Comparison of ENCODE assay signal across 10 cellular contexts in the genomic region with DNA sequence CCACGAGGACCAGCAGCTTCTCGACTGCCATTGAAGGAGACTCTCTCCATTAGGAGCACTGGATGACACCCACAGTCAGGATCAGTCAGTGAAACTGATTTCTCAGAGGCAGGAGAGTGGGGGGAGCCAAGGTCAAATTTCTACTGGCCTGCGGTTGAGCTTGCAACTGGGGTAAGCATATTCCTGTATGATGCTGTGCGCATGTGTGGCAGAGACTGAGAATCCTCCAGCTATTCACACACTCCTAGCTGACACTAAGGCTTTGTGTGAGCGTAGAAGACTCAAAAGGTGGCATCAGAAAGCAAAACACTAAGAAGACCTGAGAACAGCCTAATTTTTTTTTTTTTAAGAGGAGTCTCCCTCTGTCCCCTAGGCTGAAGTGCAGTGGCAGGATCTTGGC.
"Had no signal": no experiment of that assay in that cellular context is flagged by ENCODE, and none has a peak within 500 bp of the region (broad histone marks: within the 10 kb centered on the region; RNA-seq: fewer than 3 reads in every experiment).

No MANE protein-coding gene starts in this region.

- H3K36me3 ChIP-seq: HAP-1 had no signal

- H3K27ac ChIP-seq: GM23248 had no signal

- H2AFZ ChIP-seq: GM23248 had no signal

- H3K9ac ChIP-seq: GM23248 had no signal

- H3K4me1 ChIP-seq: HAP-1 had no signal

- ATAC-seq: HCT116 had no signal

- H3K9me3 Mint-ChIP-seq: H9, HFFc6 had no signal

- DNase-seq: GM23248, GOT3, H7, H9, HCEC 1CT, HFFc6 had no signal

- H3K4me3 ChIP-seq: GM23248, HAP-1 had no signal

- FAIRE-seq: H1, H54 had no signal

- H3K27ac Mint-ChIP-seq: H9, HFFc6 had no signal

- H3K4me3 Mint-ChIP-seq: H9, HFFc6 had no signal
